In genomic region chr3:184360834-184361531, GRCh38 we compare ENCODE assay signal across 7 cellular contexts. TPM values are rescaled to one million over a fixed set of nuclear protein-coding genes. Genes with fewer than 3 reads are reported as not detected.
DNase-seq lines count a peak whose midpoint lies in the region; ATAC-seq and TF ChIP-seq lines count a peak whose summit lies in the region.

No MANE protein-coding gene starts in this region.

- no peak for DNase-seq in cardiac fibroblast (ENCODE audit: low read depth in 2 of 2)
- DNase-seq in HuH-7.5 (ENCODE audit: low spot score), result no peak
- no peak for DNase-seq in stimulated activated CD8-positive, alpha-beta memory T cell treated with anti-CD3 and anti-CD28 coated beads, Interleukin-4, amount 100 ng/mL, for 48 hours
- no peak for DNase-seq in stimulated activated CD4-positive, alpha-beta T cell treated with anti-CD3 and anti-CD28 coated beads, Interleukin-12 subunit alpha, Interleukin-12 subunit beta, amount 100 ng/mL, for 4 hours

- peaks cover 37% of the 10 kb centered on the region for H3K36me3 ChIP-seq in HUES64 (ENCODE audit: insufficient read depth, low read length)
- H3K36me3 ChIP-seq in muscle layer of colon (ENCODE audit: insufficient read depth, low read length), result peaks cover 9% of the 10 kb centered on the region

- H3K9me3 ChIP-seq in HUES64 (ENCODE audit: insufficient read depth, low read depth, low read length), result no peaks in the 10 kb centered on the region
- H3K9me3 ChIP-seq in muscle layer of colon (ENCODE audit: low read length), result no peaks in the 10 kb centered on the region

- ATAC-seq in GM19328 (IDR thresholded peaks at IDR 0.05; ENCODE audit: unreplicated experiment), result peak; percentile 4

- H3K9ac ChIP-seq in HUES64 (ENCODE audit: low read depth, low read length), result peak overlapping the region; percentile 91
- H3K9ac ChIP-seq in muscle layer of colon (ENCODE audit: low read length), result peak overlapping the region; percentile 45

- WGBS in HUES64, result 8% methylated on average over 25 of the region's 25 CpGs

- H3K4me3 ChIP-seq in HUES64 (ENCODE audit: low read length), result peak overlapping the region; percentile 81
- peak overlapping the region; percentile 74 to 81 for H3K4me3 ChIP-seq in cardiac fibroblast (replicated peaks in 1 of 2; ENCODE audit: low read depth in 2 of 2, low read length in 2 of 2)
- H3K4me3 ChIP-seq in muscle layer of colon (ENCODE audit: low read depth in 1 of 2, low read length in 2 of 2), result peak overlapping the region; percentile 37 to 79

- H3K4me1 ChIP-seq in HUES64 (ENCODE audit: insufficient read depth, low read length), result peaks cover 10% of the 10 kb centered on the region
- peaks cover 23% of the 10 kb centered on the region for H3K4me1 ChIP-seq in muscle layer of colon (ENCODE audit: insufficient read depth, low read length)

- H3K27ac ChIP-seq in HUES64 (ENCODE audit: low read depth, low read length) (0 out of 2 replicates have a peak overlapping the region, but pooled peaks have one; percentile 29), muscle layer of colon (ENCODE audit: low read depth, low read length) (peak overlapping the region; percentile 99)

- no peak for TF ChIP-seq CTCF in cardiac fibroblast (IDR thresholded peaks at IDR 0.05; ENCODE audit: low read depth, low read length)

- H3K27me3 ChIP-seq in HUES64 (ENCODE audit: insufficient read depth, low read length) (peaks cover 8% of the 10 kb centered on the region), muscle layer of colon (ENCODE audit: control insufficient read depth in 1 of 2, insufficient read depth in 2 of 2, low read length in 2 of 2) (no peaks in the 10 kb centered on the region)

RNA-seq across cellular contexts. Expression of gene CLCN2, which starts 0.4 kb away (rescaled TPM):
- 9.1 TPM for polyA plus RNA-seq in HUES64 (2013, experiment 1 of 2)
- 8.7 TPM for polyA plus RNA-seq in HUES64 (2013, experiment 2 of 2)

RNA-seq across cellular contexts. Expression of gene POLR2H, which starts 0.5 kb away (rescaled TPM):
- polyA plus RNA-seq in HUES64 (2013, experiment 1 of 2), result 108 TPM
- polyA plus RNA-seq in HUES64 (2013, experiment 2 of 2), result 107 TPM

RNA-seq across cellular contexts. Expression of gene THPO, which starts 17.0 kb away (rescaled TPM):
- 0.80 TPM for polyA plus RNA-seq in HUES64 (2013, experiment 1 of 2)
- 1.6 TPM for polyA plus RNA-seq in HUES64 (2013, experiment 2 of 2)

RNA-seq across cellular contexts. Expression of gene CHRD, which starts 18.9 kb away (rescaled TPM):
- polyA plus RNA-seq in HUES64 (2013, experiment 1 of 2), result 4.7 TPM
- 5.3 TPM for polyA plus RNA-seq in HUES64 (2013, experiment 2 of 2)

RNA-seq across cellular contexts. Expression of gene FAM131A, which starts 23.6 kb away (rescaled TPM):
- polyA plus RNA-seq in HUES64 (2013, experiment 1 of 2), result 11.5 TPM
- 12.2 TPM for polyA plus RNA-seq in HUES64 (2013, experiment 2 of 2)
